Comparison of ENCODE assay signal across 12 cellular contexts in genomic region chr13:46641274-46642081, GRCh38.
A peak's percentile ranks its signal among the peaks of the same experiment; 100 is the strongest.
DNase-seq lines count a peak whose midpoint lies in the region; ATAC-seq, FAIRE-seq and TF ChIP-seq lines count a peak whose summit lies in the region.
"Had no signal": no experiment of that assay in that cellular context is flagged by ENCODE, and none has a peak within 500 bp of the region (broad histone marks: within the 10 kb centered on the region; RNA-seq: fewer than 3 reads in every experiment).

No MANE protein-coding gene starts in this region.

- H3K4me1 Mint-ChIP-seq in natural killer cell treated with Interleukin-12 subunit alpha and Interleukin-12 subunit beta and Interleukin-15 and Interleukin-18, amount 100 ng/mL, for 72 hours (ENCODE audit: low read depth in 2 of 2), result peaks cover 42 to 51% of the 10 kb centered on the region in 2 donors
- peaks cover 30 to 64% (median 48%) of the 10 kb centered on the region in 4 donors for H3K4me1 Mint-ChIP-seq in CD4-positive, alpha-beta memory T cell
- H3K4me1 Mint-ChIP-seq in activated CD8-positive, alpha-beta memory T cell treated with anti-CD3 and anti-CD28 coated beads, Interleukin-2, amount 10 ng/mL, durations not matched to agents 7 days and 5 days, result peaks cover 30% of the 10 kb centered on the region

- DNase-seq in A549 (ENCODE audit: low read depth in 1 of 2, low spot score in 1 of 2) (no peak), IMR-90 (no peak), esophagus squamous epithelium (lab: John Stamatoyannopoulos, UW) (no peak), NCI-H774 (lab: John Stamatoyannopoulos, UW) (no peak), NCI-H128 (lab: John Stamatoyannopoulos, UW; ENCODE audit: unreplicated experiment) (no peak)
- DNase-seq in natural killer cell treated with Interleukin-12 subunit alpha and Interleukin-12 subunit beta and Interleukin-15 and Interleukin-18, amount 100 ng/mL, for 72 hours (ENCODE audit: low spot score), result no peak
- no peak for DNase-seq in CD4-positive, alpha-beta memory T cell
- no peak for DNase-seq in activated CD8-positive, alpha-beta memory T cell treated with anti-CD3 and anti-CD28 coated beads, Interleukin-2, amount 10 ng/mL, durations not matched to agents 7 days and 5 days
- DNase-seq: activated naive CD4-positive, alpha-beta T cell treated with anti-CD3 and anti-CD28 coated beads, Interleukin-2, amount 10 ng/mL, durations not matched to agents 7 days and 5 days; NCI-H82 had no signal

- no peak for TF ChIP-seq RAD21 in A549 (conservative IDR thresholded peaks at IDR 0.05 in 1 of 2, IDR thresholded peaks at IDR 0.05 in 1 of 2)
- no peak for TF ChIP-seq RAD21 in IMR-90 (IDR thresholded peaks at IDR 0.05; ENCODE audit: low read length)

- no peak overlapping the region for H3K23ac ChIP-seq in IMR-90 (ENCODE audit: low read depth, low read length)

- H3K4me3 Mint-ChIP-seq in natural killer cell treated with Interleukin-12 subunit alpha and Interleukin-12 subunit beta and Interleukin-15 and Interleukin-18, amount 100 ng/mL, for 72 hours, result peak overlapping the region; percentile 64
- no peak overlapping the region for H3K4me3 Mint-ChIP-seq in CD4-positive, alpha-beta memory T cell
- no peak overlapping the region for H3K4me3 Mint-ChIP-seq in activated CD8-positive, alpha-beta memory T cell treated with anti-CD3 and anti-CD28 coated beads, Interleukin-2, amount 10 ng/mL, durations not matched to agents 7 days and 5 days
- H3K4me3 Mint-ChIP-seq: activated naive CD4-positive, alpha-beta T cell treated with anti-CD3 and anti-CD28 coated beads, Interleukin-2, amount 10 ng/mL, durations not matched to agents 7 days and 5 days had no signal

- no peaks in the 10 kb centered on the region for H3K9me3 Mint-ChIP-seq in natural killer cell treated with Interleukin-12 subunit alpha and Interleukin-12 subunit beta and Interleukin-15 and Interleukin-18, amount 100 ng/mL, for 72 hours
- no peaks in the 10 kb centered on the region for H3K9me3 Mint-ChIP-seq in CD4-positive, alpha-beta memory T cell
- H3K9me3 Mint-ChIP-seq in activated CD8-positive, alpha-beta memory T cell treated with anti-CD3 and anti-CD28 coated beads, Interleukin-2, amount 10 ng/mL, durations not matched to agents 7 days and 5 days (ENCODE audit: low read depth), result no peaks in the 10 kb centered on the region
- H3K9me3 Mint-ChIP-seq: activated naive CD4-positive, alpha-beta T cell treated with anti-CD3 and anti-CD28 coated beads, Interleukin-2, amount 10 ng/mL, durations not matched to agents 7 days and 5 days had no signal

- peak overlapping the region; percentile 25 to 71 for H3K27ac Mint-ChIP-seq in natural killer cell treated with Interleukin-12 subunit alpha and Interleukin-12 subunit beta and Interleukin-15 and Interleukin-18, amount 100 ng/mL, for 72 hours
- peak overlapping the region in 3 of 7 donors; percentile 20 to 48 (median 48) for H3K27ac Mint-ChIP-seq in CD4-positive, alpha-beta memory T cell
- H3K27ac Mint-ChIP-seq in activated CD8-positive, alpha-beta memory T cell treated with anti-CD3 and anti-CD28 coated beads, Interleukin-2, amount 10 ng/mL, durations not matched to agents 7 days and 5 days, result no peak overlapping the region
- H3K27ac Mint-ChIP-seq: activated naive CD4-positive, alpha-beta T cell treated with anti-CD3 and anti-CD28 coated beads, Interleukin-2, amount 10 ng/mL, durations not matched to agents 7 days and 5 days had no signal

- no peak for TF ChIP-seq CTCF in A549 (IDR thresholded peaks at IDR 0.05)
- TF ChIP-seq CTCF in IMR-90 (conservative IDR thresholded peaks at IDR 0.05; ENCODE audit: low read depth, low read length), result no peak
- TF ChIP-seq CTCF in esophagus squamous epithelium (IDR thresholded peaks at IDR 0.05), result no peak

- H4K20me1 ChIP-seq in IMR-90 (ENCODE audit: insufficient read depth, low read length), result peaks cover 23% of the 10 kb centered on the region

- H3K27ac ChIP-seq in A549 (peak overlapping the region in 1 of 2 experiments; percentile 66; a peak in 2 of 6 replicates), IMR-90 (ENCODE audit: insufficient read depth, low read length) (no peak overlapping the region), esophagus squamous epithelium (peak overlapping the region in 3 of 4 donors; percentile 46 to 72 (median 60))
- no peak overlapping the region for H3K27ac ChIP-seq in CD4-positive, alpha-beta memory T cell (ENCODE audit: low read depth, low read length)
- H3K27ac ChIP-seq: C4-2B had no signal

- no peak overlapping the region for H4K91ac ChIP-seq in IMR-90 (ENCODE audit: insufficient read depth, low read depth, low read length)

- no TSS peak for BruUV-seq in IMR-90 (replicated peaks; lab: Mats Ljungman, UMichigan)

- no peak overlapping the region for H3K9ac ChIP-seq in IMR-90 (ENCODE audit: low read depth, low read length)

- no peak for TF ChIP-seq POLR2A in A549 (IDR thresholded peaks at IDR 0.05; ENCODE audit: low read length)
- no peak for TF ChIP-seq POLR2A in IMR-90 (IDR thresholded peaks at IDR 0.05; ENCODE audit: low read depth, low read length)
- no peak for TF ChIP-seq POLR2A in esophagus squamous epithelium (IDR thresholded peaks at IDR 0.05)

- H3K56ac ChIP-seq in IMR-90 (ENCODE audit: extremely low read depth, insufficient read depth, low read length), result no peak overlapping the region

- no peak overlapping the region for H2AFZ ChIP-seq in IMR-90 (replicated peaks; ENCODE audit: low read length, poor library complexity)

- no peak overlapping the region for H3K18ac ChIP-seq in IMR-90 (ENCODE audit: low read depth, low read length)

- in situ Hi-C loops in IMR-90 (cut with MboI; ENCODE audit: low sequenced_read_pairs), result no loop called here

- peaks cover 53 to 65% of the 10 kb centered on the region in 2 experiments for H3K79me1 ChIP-seq in IMR-90 (ENCODE audit: low read depth in 1 of 2, low read length in 2 of 2)

- no peak for TF ChIP-seq EP300 in A549 (IDR thresholded peaks at IDR 0.05)

- H3K9me1 ChIP-seq in IMR-90 (ENCODE audit: insufficient read depth, low read length), result peaks cover 16% of the 10 kb centered on the region

- ATAC-seq in A549, result no peak
- ATAC-seq in IMR-90 (ENCODE audit: low read depth), result no peak
- ATAC-seq in natural killer cell treated with Interleukin-12 subunit alpha and Interleukin-12 subunit beta and Interleukin-15 and Interleukin-18, amount 100 ng/mL, for 72 hours, result peak; percentile 38 to 60
- no peak for ATAC-seq in activated CD8-positive, alpha-beta memory T cell treated with anti-CD3 and anti-CD28 coated beads, Interleukin-2, amount 10 ng/mL, durations not matched to agents 7 days and 5 days

- H3K9me3 ChIP-seq in A549 (no peaks in the 10 kb centered on the region), IMR-90 (ENCODE audit: control insufficient read depth, insufficient read depth, low read length) (no peaks in the 10 kb centered on the region), esophagus squamous epithelium (no peaks in the 10 kb centered on the region)
- H3K9me3 ChIP-seq in CD4-positive, alpha-beta memory T cell (ENCODE audit: control insufficient read depth in 1 of 2, low read length in 2 of 2), result no peaks in the 10 kb centered on the region

- dilution Hi-C loops in IMR-90 (cut with HindIII; ENCODE audit: low sequenced_read_pairs, unreplicated experiment), result no loop called here

- H2BK5ac ChIP-seq in IMR-90 (ENCODE audit: low read depth, low read length, poor library complexity, severe bottlenecking), result no peak overlapping the region

- FAIRE-seq in A549 (lab: Jason Lieb, UNC), result no peak
- FAIRE-seq: TTC549 had no signal

- 84% methylated on average over 13 of the region's 13 CpGs for WGBS in A549 (ENCODE audit: missing lambda C conversion rate)
- WGBS in IMR-90 (ENCODE audit: extremely low coverage in 2 of 2, insufficient read length in 1 of 2), 2 experiments, result 100% methylated on average over 3 of the region's 13 CpGs; no CpG with 5 or more reads in 1 of the 2 experiments
- 43 to 60% methylated on average over 12 to 13 of the region's 13 CpGs for WGBS in esophagus squamous epithelium, 2 donors

- H3K4me1 ChIP-seq in A549 (peaks cover 50% of the 10 kb centered on the region), IMR-90 (ENCODE audit: control insufficient read depth, insufficient read depth, low read length) (peaks cover 17% of the 10 kb centered on the region), esophagus squamous epithelium (peaks cover 6 to 72% (median 21%) of the 10 kb centered on the region in 3 donors)
- H3K4me1 ChIP-seq in CD4-positive, alpha-beta memory T cell (ENCODE audit: insufficient read depth, low read length), result peaks cover 8% of the 10 kb centered on the region

- intact Hi-C loops in IMR-90 (cut with micrococcal nuclease) (no loop called here), esophagus squamous epithelium (cut with DNase I) (no loop called here)
- intact Hi-C loops in CD4-positive, alpha-beta memory T cell (cut with micrococcal nuclease), result no loop called here

- no peaks in the 10 kb centered on the region for H3K27me3 ChIP-seq in IMR-90 (ENCODE audit: control insufficient read depth, insufficient read depth, low read length)
- no peaks in the 10 kb centered on the region for H3K27me3 ChIP-seq in esophagus squamous epithelium
- no peaks in the 10 kb centered on the region for H3K27me3 ChIP-seq in CD4-positive, alpha-beta memory T cell (ENCODE audit: insufficient read depth, low read length)

- H3K4me3 ChIP-seq in A549 (no peak overlapping the region), IMR-90 (ENCODE audit: insufficient read depth, low read depth, low read length) (no peak overlapping the region), esophagus squamous epithelium (peak overlapping the region in 2 of 4 donors; percentile 5 to 12)
- H3K4me3 ChIP-seq in CD4-positive, alpha-beta memory T cell (ENCODE audit: low read length in 2 of 2), result no peak overlapping the region

- H2BK15ac ChIP-seq in IMR-90 (ENCODE audit: low read depth, low read length), result no peak overlapping the region; the same call in 2 of the 3 replicates

- POLR2A ChIA-PET in A549 (lab: Yijun Ruan, JAX), result no interaction called here
- POLR2A ChIA-PET in IMR-90 (lab: Charles Lee; ENCODE audit: unreplicated experiment), result no interaction called here
- POLR2A ChIA-PET in CD4-positive, alpha-beta memory T cell (lab: Charles Lee; ENCODE audit: partially characterized antibody), result no interaction called here

- H2AK5ac ChIP-seq in IMR-90 (ENCODE audit: low read depth, low read length), result peak overlapping the region; percentile 64; the same call in 1 of the 2 replicates

- H3K4ac ChIP-seq in IMR-90 (ENCODE audit: low read depth, low read length), result 0 out of 2 replicates have a peak overlapping the region, but pooled peaks have one; percentile 43

- H3K14ac ChIP-seq in IMR-90 (replicated peaks; ENCODE audit: low read depth, low read length), result peak overlapping the region; percentile 28; the same call in 1 of the 2 replicates

- CTCF ChIA-PET in A549 (lab: Yijun Ruan, JAX), result interaction anchor here (2.1 kb wide), 1 partner anchor 39 kb away, joined by 7 read pairs; no protein-coding TSS in a partner anchor
- CTCF ChIA-PET in IMR-90 (lab: Yijun Ruan, JAX), result no interaction called here
- CTCF ChIA-PET in CD4-positive, alpha-beta memory T cell (lab: Charles Lee; ENCODE audit: partially characterized antibody), result no interaction called here
- CTCF ChIA-PET in activated CD8-positive, alpha-beta memory T cell treated with anti-CD3 and anti-CD28 coated beads, Interleukin-2, amount 10 ng/mL, durations not matched to agents 7 days and 5 days (lab: Charles Lee), result no interaction called here

- H3K27me3 Mint-ChIP-seq in natural killer cell treated with Interleukin-12 subunit alpha and Interleukin-12 subunit beta and Interleukin-15 and Interleukin-18, amount 100 ng/mL, for 72 hours, result no peaks in the 10 kb centered on the region
- no peaks in the 10 kb centered on the region for H3K27me3 Mint-ChIP-seq in CD4-positive, alpha-beta memory T cell
- no peaks in the 10 kb centered on the region for H3K27me3 Mint-ChIP-seq in activated CD8-positive, alpha-beta memory T cell treated with anti-CD3 and anti-CD28 coated beads, Interleukin-2, amount 10 ng/mL, durations not matched to agents 7 days and 5 days
- H3K27me3 Mint-ChIP-seq: activated naive CD4-positive, alpha-beta T cell treated with anti-CD3 and anti-CD28 coated beads, Interleukin-2, amount 10 ng/mL, durations not matched to agents 7 days and 5 days had no signal

- H4K8ac ChIP-seq in IMR-90 (ENCODE audit: low read depth in 2 of 2, low read length in 2 of 2), result no peak overlapping the region

- no peak overlapping the region for H2AK9ac ChIP-seq in IMR-90 (replicated peaks; ENCODE audit: low read depth, low read length, poor library complexity)

- H4K5ac ChIP-seq in IMR-90 (ENCODE audit: low read depth, low read length), result no peak overlapping the region

- H3K36me3 ChIP-seq in IMR-90 (ENCODE audit: control insufficient read depth, insufficient read depth, low read length) (no peaks in the 10 kb centered on the region), esophagus squamous epithelium (no peaks in the 10 kb centered on the region)
- H3K36me3 ChIP-seq in CD4-positive, alpha-beta memory T cell (ENCODE audit: insufficient read depth, low read length), result no peaks in the 10 kb centered on the region

- no peak overlapping the region for H2BK120ac ChIP-seq in IMR-90 (ENCODE audit: low read depth, low read length)

- no peak overlapping the region for H2BK20ac ChIP-seq in IMR-90 (ENCODE audit: low read depth, low read length)

- H3K4me2 ChIP-seq in A549 (peak overlapping the region; percentile 23), IMR-90 (ENCODE audit: low read depth, low read length) (no peak overlapping the region)

- H3K36me3 Mint-ChIP-seq in natural killer cell treated with Interleukin-12 subunit alpha and Interleukin-12 subunit beta and Interleukin-15 and Interleukin-18, amount 100 ng/mL, for 72 hours, result no peaks in the 10 kb centered on the region
- H3K36me3 Mint-ChIP-seq in CD4-positive, alpha-beta memory T cell, result peaks cover 2 to 5% of the 10 kb centered on the region in 2 donors
- H3K36me3 Mint-ChIP-seq in activated CD8-positive, alpha-beta memory T cell treated with anti-CD3 and anti-CD28 coated beads, Interleukin-2, amount 10 ng/mL, durations not matched to agents 7 days and 5 days, result peaks cover 5% of the 10 kb centered on the region

Comparison
In these comparisons a context has a peak if more than half of its experiments do, and no peak if none do; other contexts are left out.
1. ATAC-seq: peak in natural killer cell treated with Interleukin-12 subunit alpha and Interleukin-12 subunit beta and Interleukin-15 and Interleukin-18, amount 100 ng/mL, for 72 hours (2 of 2); none in A549 (0 of 2), IMR-90 (single experiment) and activated CD8-positive, alpha-beta memory T cell treated with anti-CD3 and anti-CD28 coated beads, Interleukin-2, amount 10 ng/mL, durations not matched to agents 7 days and 5 days (single experiment).
2. H3K27ac ChIP-seq: peak in esophagus squamous epithelium (3 of 4); none in IMR-90 (single experiment) and CD4-positive, alpha-beta memory T cell (single experiment).